Comparison of ENCODE assay signal across 11 cellular contexts in genomic region chr3:131714585-131715220, GRCh38.
A peak's percentile ranks its signal among the peaks of the same experiment; 100 is the strongest.
DNase-seq lines count a peak whose midpoint lies in the region; ATAC-seq lines count a peak whose summit lies in the region.
"Had no signal": no experiment of that assay in that cellular context is flagged by ENCODE, and none has a peak within 500 bp of the region (broad histone marks: within the 10 kb centered on the region; RNA-seq: fewer than 3 reads in every experiment).

No MANE protein-coding gene starts in this region.

- DNase-seq in NCI-H2196 treated with DMSO at 0.1 percent for 48 hours (lab: John Stamatoyannopoulos, UW; ENCODE audit: unreplicated experiment) (no peak), NCI-H187 treated with DMSO at 0.1 percent for 48 hours (lab: John Stamatoyannopoulos, UW) (no peak), anterior cingulate cortex (lab: John Stamatoyannopoulos, UW) (no peak)
- DNase-seq in activated effector memory CD4-positive, alpha-beta T cell treated with anti-CD3 and anti-CD28 coated beads, Interleukin-2, amount 50 U/mL, for 16 hours: no peak
- DNase-seq: body of pancreas; CD4-positive, CD25-positive, alpha-beta regulatory T cell; naive B cell had no signal

- ATAC-seq in GM18517 (IDR thresholded peaks at IDR 0.05; ENCODE audit: unreplicated experiment) (peak; percentile 90), GM19455 (IDR thresholded peaks at IDR 0.05; ENCODE audit: unreplicated experiment) (peak; percentile 92), HG02885 (IDR thresholded peaks at IDR 0.05; ENCODE audit: poor library complexity, unreplicated experiment) (peak; percentile 91), HG03571 (IDR thresholded peaks at IDR 0.05; ENCODE audit: unreplicated experiment) (peak; percentile 77)
- ATAC-seq: body of pancreas had no signal
